ENCODE assay signal across 1 cellular context in the genomic region with DNA sequence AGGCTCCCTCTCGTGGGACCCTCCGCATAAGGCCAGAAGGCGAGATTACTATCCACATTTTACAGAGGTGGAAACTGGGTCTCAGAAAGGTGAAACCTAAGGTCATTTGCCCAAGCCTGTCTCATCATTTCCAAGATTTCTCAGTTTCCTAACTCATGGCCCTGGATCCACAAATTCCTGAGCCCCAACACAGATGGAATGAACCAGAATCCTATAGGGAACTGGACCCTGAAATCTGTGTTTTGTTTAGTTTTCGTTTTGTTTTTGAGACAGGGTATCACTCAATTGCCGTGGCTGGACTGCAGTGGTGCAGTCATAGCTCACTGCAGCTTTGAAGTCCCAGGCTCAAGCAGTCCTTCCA.
TF ChIP-seq lines count a peak whose summit lies in the region.

No MANE protein-coding gene starts in this region.

TF ChIP-seq in K562, 482 proteins besides CTCF, POLR2A, EP300 and RAD21:
- no peak for TF ChIP-seq ATF1 (CRISPR knock-in tag; IDR thresholded peaks at IDR 0.05)
- peak; percentile 67 for TF ChIP-seq ATF1 (tag; IDR thresholded peaks at IDR 0.05)
- TF ChIP-seq ZNF217 (CRISPR knock-in tag; IDR thresholded peaks at IDR 0.05), result no peak
- TF ChIP-seq MAZ (CRISPR knock-in tag; conservative IDR thresholded peaks at IDR 0.05 in 1 of 2, IDR thresholded peaks at IDR 0.05 in 1 of 2), result no peak
- TF ChIP-seq CSDE1 (IDR thresholded peaks at IDR 0.05), result no peak
- TF ChIP-seq ADNP (tag; IDR thresholded peaks at IDR 0.05), result peak; percentile 81
- no peak for TF ChIP-seq PHF8 (IDR thresholded peaks at IDR 0.05; ENCODE audit: borderline replicate concordance, low read length)
